20 cellular contexts compared by ENCODE assay signal in the genomic region with DNA sequence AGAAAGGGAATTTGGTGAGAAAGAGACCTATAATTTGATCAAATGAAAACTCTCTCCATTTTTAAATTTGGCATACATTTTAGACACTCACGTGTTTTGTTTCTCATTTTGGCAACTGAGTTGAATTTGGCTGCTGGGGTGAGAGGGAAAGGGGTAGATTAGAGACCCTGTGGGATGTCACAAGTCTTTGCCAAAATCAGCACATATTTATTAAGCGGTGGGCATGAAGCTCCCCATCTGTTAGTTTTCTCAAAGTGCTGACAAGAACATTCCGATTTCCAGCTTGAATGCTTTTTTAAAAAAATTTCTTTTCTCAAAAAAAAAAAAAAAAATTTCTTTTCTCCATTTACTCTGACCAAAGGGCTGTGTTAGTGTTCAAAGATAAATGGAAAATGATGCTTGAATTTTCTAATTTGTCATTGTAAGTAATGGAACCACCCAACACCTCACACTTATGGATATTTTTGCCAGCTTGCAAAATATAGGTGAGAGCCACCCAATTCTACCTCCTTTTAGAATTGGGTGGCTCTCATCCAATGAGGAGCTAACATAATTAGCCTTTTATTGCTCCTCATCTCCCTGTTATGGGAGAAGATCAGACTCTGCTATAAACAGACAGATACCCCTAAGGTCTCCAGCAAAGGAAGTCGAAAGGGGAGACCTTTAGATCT.
A peak's percentile ranks its signal among the peaks of the same experiment; 100 is the strongest.
DNase-seq lines count a peak whose midpoint lies in the region; ATAC-seq, FAIRE-seq and TF ChIP-seq lines count a peak whose summit lies in the region.
"Had no signal": no experiment of that assay in that cellular context is flagged by ENCODE, and none has a peak within 500 bp of the region (broad histone marks: within the 10 kb centered on the region; RNA-seq: fewer than 3 reads in every experiment).

No MANE protein-coding gene starts in this region.

- H3K27ac Mint-ChIP-seq in nephron (peak overlapping the region; percentile 52 to 69 (median 64)), Calu3 (ENCODE audit: unreplicated experiment) (no peak overlapping the region)
- H3K27ac Mint-ChIP-seq: activated T-cell treated with anti-CD3 and anti-CD28 coated beads, Interleukin-2, amount 50 U/mL, for 24 hours; CD14-positive monocyte had no signal

- H3K36me3 Mint-ChIP-seq in nephron (ENCODE audit: low read depth) (no peaks in the 10 kb centered on the region), Calu3 (ENCODE audit: insufficient read depth, unreplicated experiment) (no peaks in the 10 kb centered on the region)
- H3K36me3 Mint-ChIP-seq: CD14-positive monocyte had no signal

- no peaks in the 10 kb centered on the region for H4K20me1 ChIP-seq in HepG2 (ENCODE audit: insufficient read depth, low read length)

- H3K27ac ChIP-seq in HepG2 (ENCODE audit: extremely low read length, insufficient read depth, low read length): no peak overlapping the region
- no peak overlapping the region for H3K27ac ChIP-seq in right lobe of liver
- H3K27ac ChIP-seq in coronary artery: peak overlapping the region in 1 of 2 donors; percentile 51
- H3K27ac ChIP-seq: cardiac muscle cell had no signal

- H3K4me2 ChIP-seq in HepG2 (ENCODE audit: low read depth, low read length): no peak overlapping the region

- 94% methylated on average over 4 of the region's 4 CpGs for WGBS in HepG2 (ENCODE audit: low lambda C conversion rate)
- 74% methylated on average over 4 of the region's 4 CpGs for WGBS in right lobe of liver (ENCODE audit: insufficient coverage, low coverage, low lambda C conversion rate, missing lambda C conversion rate)

- no peak overlapping the region for H3K4me3 Mint-ChIP-seq in nephron
- H3K4me3 Mint-ChIP-seq in Calu3 (ENCODE audit: low read depth, unreplicated experiment): no peak overlapping the region
- H3K4me3 Mint-ChIP-seq: activated T-cell treated with anti-CD3 and anti-CD28 coated beads, Interleukin-2, amount 50 U/mL, for 24 hours; CD14-positive monocyte had no signal

- H3K9me3 Mint-ChIP-seq in nephron: no peaks in the 10 kb centered on the region
- H3K9me3 Mint-ChIP-seq in Calu3 (ENCODE audit: low read depth, unreplicated experiment): no peaks in the 10 kb centered on the region
- H3K9me3 Mint-ChIP-seq: activated T-cell treated with anti-CD3 and anti-CD28 coated beads, Interleukin-2, amount 50 U/mL, for 24 hours had no signal

- H3K9ac ChIP-seq in HepG2 (ENCODE audit: insufficient read depth, low read depth, low read length): no peak overlapping the region

- no peak overlapping the region for H2AFZ ChIP-seq in HepG2 (ENCODE audit: low read length)

- H3K9me3 ChIP-seq in HepG2 (ENCODE audit: low read length): no peaks in the 10 kb centered on the region
- H3K9me3 ChIP-seq in right lobe of liver: no peaks in the 10 kb centered on the region
- H3K9me3 ChIP-seq: HAP-1 had no signal

- in situ Hi-C loops in HepG2 (cut with HindIII; ENCODE audit: extremely low pct_ligation_motif_present, low pct_unique_long_range_greater_than_20kb): no loop called here

- no peak for FAIRE-seq in HepG2 (lab: Jason Lieb, UNC)
- FAIRE-seq: kidney had no signal

- no peaks in the 10 kb centered on the region for H3K36me3 ChIP-seq in HepG2 (replicated peaks in 1 of 2; ENCODE audit: control insufficient read depth in 1 of 2, insufficient read depth in 2 of 2, low read length in 2 of 2)
- H3K36me3 ChIP-seq in right lobe of liver: no peaks in the 10 kb centered on the region
- H3K36me3 ChIP-seq: cardiac muscle cell, HAP-1 had no signal

- H3K27me3 Mint-ChIP-seq in nephron (ENCODE audit: low read depth) (no peaks in the 10 kb centered on the region), Calu3 (ENCODE audit: unreplicated experiment) (no peaks in the 10 kb centered on the region)

- POLR2A ChIA-PET in HepG2 (lab: Yijun Ruan, JAX): interaction anchor here (1.4 kb wide), 1 partner anchor 40 kb away, joined by 3 read pairs; no protein-coding TSS in a partner anchor

- TF ChIP-seq CTCF in HepG2 (CRISPR knock-in tag; IDR thresholded peaks at IDR 0.05) (no peak), right lobe of liver (IDR thresholded peaks at IDR 0.05) (no peak), choroid plexus epithelial cell (conservative IDR thresholded peaks at IDR 0.05; ENCODE audit: low read depth, low read length) (no peak), nephron (IDR thresholded peaks at IDR 0.05; ENCODE audit: unreplicated experiment in 3 of 3) (no peak), foreskin fibroblast (IDR thresholded peaks at IDR 0.05; ENCODE audit: low read depth, low read length) (no peak), Calu3 (IDR thresholded peaks at IDR 0.05; ENCODE audit: unreplicated experiment) (no peak), coronary artery (IDR thresholded peaks at IDR 0.05) (no peak)

- H3K4me1 Mint-ChIP-seq in nephron (peaks cover 42% of the 10 kb centered on the region), Calu3 (ENCODE audit: low read depth, unreplicated experiment) (peaks cover 11% of the 10 kb centered on the region)

- H3K4me3 ChIP-seq in HepG2 (replicated peaks in 1 of 3; ENCODE audit: insufficient read depth in 1 of 3, low read depth in 2 of 3, low read length in 3 of 3) (no peak overlapping the region), right lobe of liver (no peak overlapping the region), choroid plexus epithelial cell (ENCODE audit: low read depth, low read length) (no peak overlapping the region), foreskin fibroblast (ENCODE audit: low read depth in 1 of 2, low read length in 2 of 2) (no peak overlapping the region), coronary artery (no peak overlapping the region)
- H3K4me3 ChIP-seq: cardiac muscle cell, HAP-1 had no signal

- TF ChIP-seq POLR2A in HepG2 (IDR thresholded peaks at IDR 0.05; ENCODE audit: insufficient read depth in 1 of 2, low read depth in 2 of 2, low read length in 2 of 2) (no peak), right lobe of liver (IDR thresholded peaks at IDR 0.05) (no peak)

- ATAC-seq in HepG2: no peak
- no peak for ATAC-seq in right lobe of liver
- no peak for ATAC-seq in GM19397 (IDR thresholded peaks at IDR 0.05; ENCODE audit: unreplicated experiment)

- intact Hi-C loops in HepG2 (cut with micrococcal nuclease; ENCODE audit: unreplicated experiment) (no loop called here), right lobe of liver (cut with DNase I) (no loop called here), Calu3 (cut with micrococcal nuclease; ENCODE audit: unreplicated experiment) (no loop called here)

- no peak for TF ChIP-seq EP300 in HepG2 (IDR thresholded peaks at IDR 0.05; ENCODE audit: low read depth in 2 of 2, low read length in 2 of 2)
- TF ChIP-seq EP300 in HepG2 (CRISPR knock-in tag; IDR thresholded peaks at IDR 0.05; ENCODE audit: borderline replicate concordance): no peak

- DNase-seq in HepG2 (ENCODE audit: low spot score): no peak
- no peak for DNase-seq in right lobe of liver
- peak; percentile 72 for DNase-seq in choroid plexus epithelial cell (ENCODE audit: low read depth)
- no peak for DNase-seq in foreskin fibroblast
- no peak for DNase-seq in Calu3
- DNase-seq in coronary artery (ENCODE audit: low spot score): no peak
- DNase-seq: activated naive CD4-positive, alpha-beta T cell; activated T-cell treated with anti-CD3 and anti-CD28 coated beads, Interleukin-2, amount 50 U/mL, for 24 hours; KG1; kidney; NCI-H187 treated with DMSO at 0.1 percent for 48 hours; NCI-H748 treated with DMSO at 0.1 percent for 48 hours; occipital lobe; stimulated activated CD4-positive, alpha-beta T cell treated with anti-CD3 and anti-CD28 coated beads, Interleukin-15, amount 100 ng/mL, for 24 hours; stimulated activated CD8-positive, alpha-beta memory T cell treated with anti-CD3 and anti-CD28 coated beads, Interleukin-4, amount 100 ng/mL, for 48 hours had no signal

- no peaks in the 10 kb centered on the region for H3K79me2 ChIP-seq in HepG2 (ENCODE audit: insufficient read depth, low read length)

- TF ChIP-seq RAD21 in HepG2 (CRISPR knock-in tag; IDR thresholded peaks at IDR 0.05): no peak

- CTCF ChIA-PET in HepG2 (lab: Yijun Ruan, JAX; ENCODE audit: low intra/inter-chr PET ratio, low total read pairs): interaction anchor here (0.7 kb wide), 1 partner anchor 43 kb away, joined by 3 read pairs; no protein-coding TSS in a partner anchor
- CTCF ChIA-PET in Calu3 (lab: Charles Lee): interaction anchor here (0.7 kb wide), 1 partner anchor 1270 kb away, joined by 4 read pairs; no protein-coding TSS in a partner anchor

- H3K27me3 ChIP-seq in HepG2 (ENCODE audit: control insufficient read depth in 1 of 2, insufficient read depth in 2 of 2, low read length in 2 of 2) (no peaks in the 10 kb centered on the region), right lobe of liver (no peaks in the 10 kb centered on the region)
- H3K27me3 ChIP-seq: cardiac muscle cell had no signal

- H3K4me1 ChIP-seq in HepG2 (ENCODE audit: insufficient read depth, low read length) (peaks cover 40% of the 10 kb centered on the region), right lobe of liver (peaks cover 0 to 11% (median 0%) of the 10 kb centered on the region in 4 donors)
- H3K4me1 ChIP-seq: HAP-1 had no signal

- BruUV-seq in HepG2 (replicated peaks; lab: Mats Ljungman, UMichigan) (no TSS peak), Calu3 (replicated peaks; lab: Mats Ljungman, UMichigan) (no TSS peak)

TF ChIP-seq in HepG2, 621 proteins besides CTCF, POLR2A, EP300 and RAD21:
- peak; percentile 91 for TF ChIP-seq MAFF (IDR thresholded peaks at IDR 0.05; ENCODE audit: low read depth, low read length)
- TF ChIP-seq ARNTL (CRISPR knock-in tag; IDR thresholded peaks at IDR 0.05): no peak
- TF ChIP-seq MAFK (conservative IDR thresholded peaks at IDR 0.05 in 1 of 2, IDR thresholded peaks at IDR 0.05 in 1 of 2; ENCODE audit: low read length in 2 of 2): peak; percentile 90 to 93
